In the genomic region with DNA sequence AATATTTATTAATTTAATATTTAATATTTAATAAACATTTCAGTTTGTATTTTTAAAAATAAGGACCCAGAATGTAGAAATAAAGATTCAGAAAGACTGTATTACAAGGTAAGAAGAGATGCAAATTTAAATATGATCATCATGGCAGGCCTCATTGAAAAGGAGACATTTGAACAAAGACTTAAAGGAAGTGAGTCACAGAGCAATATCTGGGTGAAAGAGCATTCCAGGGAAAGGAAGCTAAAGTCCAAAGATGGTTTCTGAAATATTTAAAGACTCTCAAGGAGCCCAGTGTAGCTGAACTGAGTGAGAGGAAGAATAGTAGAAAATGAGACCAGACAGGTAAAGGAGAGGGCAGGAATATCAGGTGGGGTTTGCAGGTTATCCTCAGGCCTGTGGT, we compare ENCODE assay signal across 14 cellular contexts. TPM values are rescaled to one million over a fixed set of nuclear protein-coding genes. Genes with fewer than 3 reads are reported as not detected.
DNase-seq lines count a peak whose midpoint lies in the region; ATAC-seq and TF ChIP-seq lines count a peak whose summit lies in the region.
"Had no signal": no experiment of that assay in that cellular context is flagged by ENCODE, and none has a peak within 500 bp of the region (broad histone marks: within the 10 kb centered on the region; RNA-seq: fewer than 3 reads in every experiment).

No MANE protein-coding gene starts in this region.

- H3K4me3 ChIP-seq in fibroblast of villous mesenchyme (ENCODE audit: low read depth, low read length) (no peak overlapping the region), SJCRH30 (no peak overlapping the region)
- H3K4me3 ChIP-seq: ascending aorta, thyroid gland had no signal

- no peaks in the 10 kb centered on the region for H3K36me3 Mint-ChIP-seq in HFFc6 (ENCODE audit: low read depth)
- H3K36me3 Mint-ChIP-seq in type B pancreatic cell, result no peaks in the 10 kb centered on the region
- H3K36me3 Mint-ChIP-seq in activated CD4-positive, alpha-beta T cell treated with anti-CD3 and anti-CD28 coated beads for 36 hours (ENCODE audit: low read depth), result no peaks in the 10 kb centered on the region
- H3K36me3 Mint-ChIP-seq in CD4-positive, alpha-beta T cell (ENCODE audit: low read depth), result no peaks in the 10 kb centered on the region

- H3K27me3 Mint-ChIP-seq in HFFc6 (ENCODE audit: insufficient read depth) (no peaks in the 10 kb centered on the region; the same call in 1 of the 2 replicates), type B pancreatic cell (no peaks in the 10 kb centered on the region)
- H3K27me3 Mint-ChIP-seq in activated CD4-positive, alpha-beta T cell treated with anti-CD3 and anti-CD28 coated beads for 36 hours, result peaks cover 5% of the 10 kb centered on the region
- H3K27me3 Mint-ChIP-seq in CD4-positive, alpha-beta T cell, result no peaks in the 10 kb centered on the region

- H3K4me1 ChIP-seq in SJCRH30, result no peaks in the 10 kb centered on the region
- H3K4me1 ChIP-seq: ascending aorta, thyroid gland had no signal

- H3K9me3 Mint-ChIP-seq in HFFc6 (no peaks in the 10 kb centered on the region), type B pancreatic cell (no peaks in the 10 kb centered on the region)
- no peaks in the 10 kb centered on the region for H3K9me3 Mint-ChIP-seq in activated CD4-positive, alpha-beta T cell treated with anti-CD3 and anti-CD28 coated beads for 36 hours (ENCODE audit: low read depth)
- no peaks in the 10 kb centered on the region for H3K9me3 Mint-ChIP-seq in CD4-positive, alpha-beta T cell
- H3K9me3 Mint-ChIP-seq: activated T-cell treated with anti-CD3 and anti-CD28 coated beads, Interleukin-2, amount 50 U/mL, for 4 hours had no signal

- POLR2A ChIA-PET in activated CD4-positive, alpha-beta T cell treated with anti-CD3 and anti-CD28 coated beads for 36 hours (lab: Charles Lee), result no interaction called here
- POLR2A ChIA-PET in CD4-positive, alpha-beta T cell (lab: Charles Lee), result no interaction called here

- H3K36me3 ChIP-seq in SJCRH30, result no peaks in the 10 kb centered on the region
- H3K36me3 ChIP-seq: ascending aorta, thyroid gland had no signal

- intact Hi-C loops in activated CD4-positive, alpha-beta T cell treated with anti-CD3 and anti-CD28 coated beads for 36 hours (cut with DNase I, micrococcal nuclease), result no loop called here
- intact Hi-C loops in CD4-positive, alpha-beta T cell (cut with DNase I, micrococcal nuclease), result no loop called here

- no peaks in the 10 kb centered on the region for H3K9me3 ChIP-seq in SJCRH30 (replicated peaks)
- no peaks in the 10 kb centered on the region for H3K9me3 ChIP-seq in CD4-positive, alpha-beta T cell (ENCODE audit: control insufficient read depth, low read length)
- H3K9me3 ChIP-seq: ascending aorta, thyroid gland had no signal

- no peak overlapping the region for H3K27ac ChIP-seq in SJCRH30
- H3K27ac ChIP-seq in CD4-positive, alpha-beta T cell (ENCODE audit: low read depth, low read length), result no peak overlapping the region
- H3K27ac ChIP-seq: ascending aorta, thyroid gland had no signal

- CTCF ChIA-PET in activated CD4-positive, alpha-beta T cell treated with anti-CD3 and anti-CD28 coated beads for 36 hours (lab: Charles Lee), result interaction anchor here (0.6 to 0.9 kb wide), 2 partner anchors 32 to 385 kb away, joined by 3 to 4 read pairs; no protein-coding TSS in a partner anchor
- CTCF ChIA-PET in CD4-positive, alpha-beta T cell (lab: Charles Lee), result no interaction called here

- peak overlapping the region; percentile 84 for H3K27ac Mint-ChIP-seq in HFFc6
- peak overlapping the region; percentile 23 for H3K27ac Mint-ChIP-seq in type B pancreatic cell
- H3K27ac Mint-ChIP-seq in activated CD4-positive, alpha-beta T cell treated with anti-CD3 and anti-CD28 coated beads for 36 hours, result no peak overlapping the region
- no peak overlapping the region for H3K27ac Mint-ChIP-seq in CD4-positive, alpha-beta T cell

- ATAC-seq in activated CD4-positive, alpha-beta T cell treated with anti-CD3 and anti-CD28 coated beads for 36 hours, result no peak
- no peak for ATAC-seq in CD4-positive, alpha-beta T cell (ENCODE audit: poor library complexity)
- ATAC-seq: activated T-cell treated with anti-CD3 and anti-CD28 coated beads, Interleukin-2, amount 50 U/mL, for 4 hours had no signal

- H3K4me3 Mint-ChIP-seq in HFFc6 (peak overlapping the region; percentile 12), type B pancreatic cell (no peak overlapping the region)
- no peak overlapping the region for H3K4me3 Mint-ChIP-seq in activated CD4-positive, alpha-beta T cell treated with anti-CD3 and anti-CD28 coated beads for 36 hours
- H3K4me3 Mint-ChIP-seq in CD4-positive, alpha-beta T cell, result no peak overlapping the region
- H3K4me3 Mint-ChIP-seq: activated T-cell treated with anti-CD3 and anti-CD28 coated beads, Interleukin-2, amount 50 U/mL, for 4 hours had no signal

- peak; percentile 38 for DNase-seq in HFFc6
- peak; percentile 59 for DNase-seq in amniotic epithelial cell (ENCODE audit: low read depth)
- DNase-seq in fibroblast of villous mesenchyme (ENCODE audit: low read depth), result peak; percentile 52
- DNase-seq in type B pancreatic cell (ENCODE audit: extremely low spot score, unreplicated experiment), result no peak
- DNase-seq in SJCRH30, result no peak
- DNase-seq in activated CD4-positive, alpha-beta T cell treated with anti-CD3 and anti-CD28 coated beads for 36 hours, result no peak
- no peak for DNase-seq in CD4-positive, alpha-beta T cell
- DNase-seq: activated CD4-positive, CD25-positive, alpha-beta regulatory T cell treated with anti-CD3 and anti-CD28 coated beads, Interleukin-2, amount 50 U/mL, for 72 hours; activated T-cell treated with anti-CD3 and anti-CD28 coated beads, Interleukin-2, amount 50 U/mL, for 4 hours; DND-41; KBM-7; NCI-H187 treated with DMSO at 0.1 percent for 48 hours; thyroid gland had no signal

- H3K27me3 ChIP-seq in SJCRH30, result peaks cover 3% of the 10 kb centered on the region
- H3K27me3 ChIP-seq in CD4-positive, alpha-beta T cell (ENCODE audit: control insufficient read depth, insufficient read depth, low read length), result no peaks in the 10 kb centered on the region
- H3K27me3 ChIP-seq: ascending aorta, thyroid gland had no signal

- H3K4me1 Mint-ChIP-seq in HFFc6 (ENCODE audit: low read depth) (peaks cover 15% of the 10 kb centered on the region), type B pancreatic cell (ENCODE audit: unreplicated experiment) (no peaks in the 10 kb centered on the region)
- H3K4me1 Mint-ChIP-seq in activated CD4-positive, alpha-beta T cell treated with anti-CD3 and anti-CD28 coated beads for 36 hours, result peaks cover 2% of the 10 kb centered on the region
- H3K4me1 Mint-ChIP-seq in CD4-positive, alpha-beta T cell (ENCODE audit: low read depth), result no peaks in the 10 kb centered on the region

- no peak for TF ChIP-seq CTCF in HFFc6 (IDR thresholded peaks at IDR 0.05)
- no peak for TF ChIP-seq CTCF in fibroblast of villous mesenchyme (IDR thresholded peaks at IDR 0.05; ENCODE audit: insufficient read depth, low read depth, low read length)
- no peak for TF ChIP-seq CTCF in type B pancreatic cell (conservative IDR thresholded peaks at IDR 0.05)
- TF ChIP-seq CTCF in CD4-positive, alpha-beta T cell (IDR thresholded peaks at IDR 0.05), result no peak

RNA-seq across cellular contexts. Expression of a gene that starts 5.9 kb away (rescaled TPM):
- not detected for total RNA-seq in HFFc6 (2021; fragmentation: NEBNext Ultra II Directional; extraction: Animal tissue kit (Norgen Biotek cat#: 25700))
- total RNA-seq in fibroblast of villous mesenchyme, result not detected in 2 replicates
- total RNA-seq in type B pancreatic cell (ENCODE audit: low replicate concordance), result not detected in 2 replicates
- not detected in 2 replicates for total RNA-seq in SJCRH30 (2014; rRNA removed; shearing (Covaris generic))
- total RNA-seq in activated CD4-positive, alpha-beta T cell treated with anti-CD3 and anti-CD28 coated beads for 36 hours, result not detected
- total RNA-seq in CD4-positive, alpha-beta T cell, result not detected
- total RNA-seq: activated T-cell treated with anti-CD3 and anti-CD28 coated beads, Interleukin-2, amount 50 U/mL, for 4 hours; ascending aorta; thyroid gland had no signal

RNA-seq across cellular contexts. Expression of a gene that starts 8.6 kb away (rescaled TPM):
- total RNA-seq in HFFc6 (2021; fragmentation: NEBNext Ultra II Directional; extraction: Animal tissue kit (Norgen Biotek cat#: 25700)), result not detected
- not detected in 2 replicates for total RNA-seq in fibroblast of villous mesenchyme
- not detected in 2 replicates for total RNA-seq in type B pancreatic cell (ENCODE audit: low replicate concordance)
- total RNA-seq in SJCRH30 (2014; rRNA removed; shearing (Covaris generic)), result not detected in 2 replicates
- not detected for total RNA-seq in activated CD4-positive, alpha-beta T cell treated with anti-CD3 and anti-CD28 coated beads for 36 hours
- total RNA-seq in CD4-positive, alpha-beta T cell, result not detected
- total RNA-seq: activated T-cell treated with anti-CD3 and anti-CD28 coated beads, Interleukin-2, amount 50 U/mL, for 4 hours; ascending aorta; thyroid gland had no signal

RNA-seq across cellular contexts. Expression of a gene that starts 24.5 kb away (rescaled TPM):
- total RNA-seq in HFFc6 (2021; fragmentation: NEBNext Ultra II Directional; extraction: Animal tissue kit (Norgen Biotek cat#: 25700)), result not detected
- total RNA-seq in fibroblast of villous mesenchyme (not detected in 2 replicates), type B pancreatic cell (ENCODE audit: low replicate concordance) (not detected in 2 replicates)
- total RNA-seq in SJCRH30 (2014; rRNA removed; shearing (Covaris generic)), result not detected in 2 replicates
- not detected for total RNA-seq in activated CD4-positive, alpha-beta T cell treated with anti-CD3 and anti-CD28 coated beads for 36 hours
- total RNA-seq in CD4-positive, alpha-beta T cell, result not detected
- total RNA-seq: activated T-cell treated with anti-CD3 and anti-CD28 coated beads, Interleukin-2, amount 50 U/mL, for 4 hours; ascending aorta; thyroid gland had no signal

RNA-seq across cellular contexts. Expression of a gene that starts 43.4 kb away (rescaled TPM):
- total RNA-seq in HFFc6 (2021; fragmentation: NEBNext Ultra II Directional; extraction: Animal tissue kit (Norgen Biotek cat#: 25700)), result not detected
- total RNA-seq in fibroblast of villous mesenchyme (not detected in 2 replicates), type B pancreatic cell (ENCODE audit: low replicate concordance) (not detected in 2 replicates)
- total RNA-seq in SJCRH30 (2014; rRNA removed; shearing (Covaris generic)), result not detected in 2 replicates
- not detected for total RNA-seq in activated CD4-positive, alpha-beta T cell treated with anti-CD3 and anti-CD28 coated beads for 36 hours
- total RNA-seq in CD4-positive, alpha-beta T cell, result not detected
- total RNA-seq: activated T-cell treated with anti-CD3 and anti-CD28 coated beads, Interleukin-2, amount 50 U/mL, for 4 hours; ascending aorta; thyroid gland had no signal

Comparison
In these comparisons a context has a peak if more than half of its experiments do, and no peak if none do; other contexts are left out.
1. DNase-seq: peak in HFFc6 (single experiment), amniotic epithelial cell (single experiment) and fibroblast of villous mesenchyme (single experiment); none in type B pancreatic cell (single experiment), SJCRH30 (0 of 2), activated CD4-positive, alpha-beta T cell treated with anti-CD3 and anti-CD28 coated beads for 36 hours (single experiment) and CD4-positive, alpha-beta T cell (0 of 10).
2. H3K27ac Mint-ChIP-seq: peak in HFFc6 (single experiment) and type B pancreatic cell (single experiment); none in activated CD4-positive, alpha-beta T cell treated with anti-CD3 and anti-CD28 coated beads for 36 hours (single experiment) and CD4-positive, alpha-beta T cell (single experiment).